ENCODE assay signal across 18 cellular contexts in genomic region chr17:58702045-58702476, GRCh38. TPM values are rescaled to one million over a fixed set of nuclear protein-coding genes. Genes with fewer than 3 reads are reported as not detected.
A peak's percentile ranks its signal among the peaks of the same experiment; 100 is the strongest.
DNase-seq lines count a peak whose midpoint lies in the region; ATAC-seq lines count a peak whose summit lies in the region.
"Had no signal": no experiment of that assay in that cellular context is flagged by ENCODE, and none has a peak within 500 bp of the region (broad histone marks: within the 10 kb centered on the region; RNA-seq: fewer than 3 reads in every experiment).

No MANE protein-coding gene starts in this region.

- no peak overlapping the region for H3K4me3 Mint-ChIP-seq in activated CD8-positive, alpha-beta memory T cell treated with anti-CD3 and anti-CD28 coated beads, Interleukin-2, amount 10 ng/mL, durations not matched to agents 7 days and 5 days
- H3K4me3 Mint-ChIP-seq in activated T-helper 17 cell treated with anti-CD3 and anti-CD28 coated beads, Interleukin-2, amount 50 U/mL, for 72 hours, result peak overlapping the region; percentile 50
- H3K4me3 Mint-ChIP-seq: activated T-cell treated with anti-CD3 and anti-CD28 coated beads, Interleukin-2, amount 50 U/mL, for 4 hours; CD4-positive, alpha-beta memory T cell; WTC11 had no signal

- intact Hi-C loops in aorta (cut with DNase I), result no loop called here

- H3K36me3 ChIP-seq in aorta (ENCODE audit: control insufficient read depth in 1 of 2, insufficient read depth in 2 of 2, low read length in 1 of 2), result no peaks in the 10 kb centered on the region

- peaks cover 37% of the 10 kb centered on the region for H3K36me3 Mint-ChIP-seq in activated CD8-positive, alpha-beta memory T cell treated with anti-CD3 and anti-CD28 coated beads, Interleukin-2, amount 10 ng/mL, durations not matched to agents 7 days and 5 days
- peaks cover 71% of the 10 kb centered on the region for H3K36me3 Mint-ChIP-seq in activated T-helper 17 cell treated with anti-CD3 and anti-CD28 coated beads, Interleukin-2, amount 50 U/mL, for 72 hours (ENCODE audit: low read depth)

- H3K27ac ChIP-seq in aorta (ENCODE audit: low read depth in 1 of 2, low read length in 2 of 2), result no peak overlapping the region

- no peaks in the 10 kb centered on the region for H3K27me3 Mint-ChIP-seq in activated CD8-positive, alpha-beta memory T cell treated with anti-CD3 and anti-CD28 coated beads, Interleukin-2, amount 10 ng/mL, durations not matched to agents 7 days and 5 days
- no peaks in the 10 kb centered on the region for H3K27me3 Mint-ChIP-seq in activated T-helper 17 cell treated with anti-CD3 and anti-CD28 coated beads, Interleukin-2, amount 50 U/mL, for 72 hours
- H3K27me3 Mint-ChIP-seq: CD4-positive, alpha-beta memory T cell had no signal

- H3K4me1 ChIP-seq in aorta (ENCODE audit: control insufficient read depth in 1 of 2, insufficient read depth in 2 of 2, low read length in 2 of 2), result no peaks in the 10 kb centered on the region

- peaks cover 50% of the 10 kb centered on the region for H3K4me1 Mint-ChIP-seq in activated CD8-positive, alpha-beta memory T cell treated with anti-CD3 and anti-CD28 coated beads, Interleukin-2, amount 10 ng/mL, durations not matched to agents 7 days and 5 days
- H3K4me1 Mint-ChIP-seq in activated T-helper 17 cell treated with anti-CD3 and anti-CD28 coated beads, Interleukin-2, amount 50 U/mL, for 72 hours, result peaks cover 12% of the 10 kb centered on the region
- H3K4me1 Mint-ChIP-seq: WTC11 had no signal

- H3K27me3 ChIP-seq in aorta (ENCODE audit: control insufficient read depth in 1 of 2, insufficient read depth in 2 of 2, low read length in 1 of 2), result no peaks in the 10 kb centered on the region

- 87 to 92% methylated on average over 5 of the region's 5 CpGs for WGBS in aorta, 2 donors

- H3K27ac Mint-ChIP-seq in activated CD8-positive, alpha-beta memory T cell treated with anti-CD3 and anti-CD28 coated beads, Interleukin-2, amount 10 ng/mL, durations not matched to agents 7 days and 5 days, result peak overlapping the region; percentile 81
- peak overlapping the region; percentile 91 for H3K27ac Mint-ChIP-seq in activated T-helper 17 cell treated with anti-CD3 and anti-CD28 coated beads, Interleukin-2, amount 50 U/mL, for 72 hours
- H3K27ac Mint-ChIP-seq: WTC11 had no signal

- CTCF ChIA-PET in activated CD8-positive, alpha-beta memory T cell treated with anti-CD3 and anti-CD28 coated beads, Interleukin-2, amount 10 ng/mL, durations not matched to agents 7 days and 5 days (lab: Charles Lee), result interaction anchor here (0.7 to 1.2 kb wide), 5 partner anchors 9 to 365 kb away, joined by 3 to 4 read pairs (median 3); partner anchors contain the start of gene RAD51C

- ATAC-seq in activated CD8-positive, alpha-beta memory T cell treated with anti-CD3 and anti-CD28 coated beads, Interleukin-2, amount 10 ng/mL, durations not matched to agents 7 days and 5 days, result peak; percentile 67
- ATAC-seq in GM19035 (IDR thresholded peaks at IDR 0.05; ENCODE audit: unreplicated experiment) (peak; percentile 78), HG03095 (IDR thresholded peaks at IDR 0.05; ENCODE audit: unreplicated experiment) (peak; percentile 60), aorta (ENCODE audit: low FRiP score) (no peak), GM18519 (IDR thresholded peaks at IDR 0.05; ENCODE audit: low FRiP score, unreplicated experiment) (no peak)
- ATAC-seq in activated T-helper 17 cell treated with anti-CD3 and anti-CD28 coated beads, Interleukin-2, amount 50 U/mL, for 72 hours (replicated peaks), result peak; percentile 81
- ATAC-seq: WTC11 had no signal

- peak; percentile 57 for DNase-seq in activated CD8-positive, alpha-beta memory T cell treated with anti-CD3 and anti-CD28 coated beads, Interleukin-2, amount 10 ng/mL, durations not matched to agents 7 days and 5 days
- DNase-seq in activated CD8-positive, alpha-beta memory T cell treated with anti-CD3 and anti-CD28 coated beads, Interleukin-2, amount 50 U/mL, for 4 hours, result no peak
- DNase-seq in aorta (no peak), globus pallidus (ENCODE audit: low spot score) (no peak)
- DNase-seq: activated T-cell treated with anti-CD3 and anti-CD28 coated beads, Interleukin-2, amount 50 U/mL, for 4 hours; amniotic stem cell; CD4-positive, alpha-beta memory T cell; DND-41; NCI-H82; occipital lobe; RPMI8226; SW 1271 had no signal

- H3K4me3 ChIP-seq in aorta (ENCODE audit: low read length in 2 of 2), result no peak overlapping the region

- H3K9me3 Mint-ChIP-seq in activated CD8-positive, alpha-beta memory T cell treated with anti-CD3 and anti-CD28 coated beads, Interleukin-2, amount 10 ng/mL, durations not matched to agents 7 days and 5 days (ENCODE audit: low read depth), result no peaks in the 10 kb centered on the region
- no peaks in the 10 kb centered on the region for H3K9me3 Mint-ChIP-seq in activated T-helper 17 cell treated with anti-CD3 and anti-CD28 coated beads, Interleukin-2, amount 50 U/mL, for 72 hours
- H3K9me3 Mint-ChIP-seq: activated T-cell treated with anti-CD3 and anti-CD28 coated beads, Interleukin-2, amount 50 U/mL, for 4 hours; CD4-positive, alpha-beta memory T cell had no signal

- H3K9me3 ChIP-seq in aorta (ENCODE audit: control insufficient read depth, low read length), result no peaks in the 10 kb centered on the region

RNA-seq across cellular contexts. Expression of gene RAD51C, which starts 9.7 kb away (rescaled TPM):
- 10 to 100 TPM; 61.3 to 65.0 TPM for total RNA-seq in activated CD8-positive, alpha-beta memory T cell treated with anti-CD3 and anti-CD28 coated beads, Interleukin-2, amount 10 ng/mL, durations not matched to agents 7 days and 5 days
- 100 to 1,000 TPM in 1 of 2 donors, 10 to 100 TPM in 1; 75.3 to 112 TPM for total RNA-seq in activated T-helper 17 cell treated with anti-CD3 and anti-CD28 coated beads, Interleukin-2, amount 50 U/mL, for 72 hours
- 10 to 100 TPM; 21.0 to 25.0 TPM for total RNA-seq in aorta
- polyA plus RNA-seq in aorta, result 10 to 100 TPM; 20.0 to 37.6 TPM

RNA-seq across cellular contexts. Expression of gene TEX14, which starts 10.2 kb away (rescaled TPM):
- total RNA-seq in activated CD8-positive, alpha-beta memory T cell treated with anti-CD3 and anti-CD28 coated beads, Interleukin-2, amount 10 ng/mL, durations not matched to agents 7 days and 5 days, result under 1 TPM; 0.28 to 0.35 TPM
- total RNA-seq in activated T-helper 17 cell treated with anti-CD3 and anti-CD28 coated beads, Interleukin-2, amount 50 U/mL, for 72 hours, result under 1 TPM; 0.30 to 0.32 TPM
- total RNA-seq in aorta, result under 1 TPM; 0.16 to 0.24 TPM
- under 1 TPM in 1 of 2 donors, not detected in 1; 0.18 TPM for polyA plus RNA-seq in aorta
- polyA plus RNA-seq: CD4-positive, alpha-beta memory T cell had no signal

RNA-seq across cellular contexts. Expression of gene PPM1E, which starts 53.6 kb away (rescaled TPM):
- under 1 TPM; 0.03 to 0.07 TPM for total RNA-seq in activated CD8-positive, alpha-beta memory T cell treated with anti-CD3 and anti-CD28 coated beads, Interleukin-2, amount 10 ng/mL, durations not matched to agents 7 days and 5 days
- under 1 TPM; 0.08 to 0.17 TPM for total RNA-seq in activated T-helper 17 cell treated with anti-CD3 and anti-CD28 coated beads, Interleukin-2, amount 50 U/mL, for 72 hours
- under 1 TPM; 0.06 to 0.21 TPM for total RNA-seq in aorta
- polyA plus RNA-seq in aorta, result not detected
- total RNA-seq: CD4-positive, alpha-beta memory T cell; mononuclear cell had no signal
- polyA plus RNA-seq: CD4-positive, alpha-beta memory T cell had no signal

Comparison
In these comparisons a context has a peak if more than half of its experiments do, and no peak if none do; other contexts are left out.
1. ATAC-seq: peak in activated CD8-positive, alpha-beta memory T cell treated with anti-CD3 and anti-CD28 coated beads, Interleukin-2, amount 10 ng/mL, durations not matched to agents 7 days and 5 days (single experiment), GM19035 (single experiment), HG03095 (single experiment) and activated T-helper 17 cell treated with anti-CD3 and anti-CD28 coated beads, Interleukin-2, amount 50 U/mL, for 72 hours (single experiment); none in aorta (single experiment) and GM18519 (single experiment).